16 cellular contexts compared by ENCODE assay signal in genomic region chr20:37296371-37296770, GRCh38. TPM values are rescaled to one million over a fixed set of nuclear protein-coding genes. Genes with fewer than 3 reads are reported as not detected.
DNase-seq lines count a peak whose midpoint lies in the region; ATAC-seq and TF ChIP-seq lines count a peak whose summit lies in the region.
"Had no signal": no experiment of that assay in that cellular context is flagged by ENCODE, and none has a peak within 500 bp of the region (broad histone marks: within the 10 kb centered on the region; RNA-seq: fewer than 3 reads in every experiment).

No MANE protein-coding gene starts in this region.

- H3K4me1 ChIP-seq in RWPE2 (ENCODE audit: insufficient read depth, poor library complexity, severe bottlenecking) (peaks cover 57% of the 10 kb centered on the region), esophagus muscularis mucosa (peaks cover 22 to 72% (median 67%) of the 10 kb centered on the region in 4 donors), smooth muscle cell (ENCODE audit: low read depth) (peaks cover 11% of the 10 kb centered on the region)
- H3K4me1 ChIP-seq: Caco-2 had no signal

- H3K4me3 ChIP-seq in RWPE2 (ENCODE audit: severe bottlenecking) (no peak overlapping the region), esophagus muscularis mucosa (no peak overlapping the region), smooth muscle cell (no peak overlapping the region), lower leg skin (ENCODE audit: low read depth, poor library complexity, severe bottlenecking) (no peak overlapping the region)
- H3K4me3 ChIP-seq: K562, spleen, upper lobe of right lung had no signal

- TF ChIP-seq EP300 in esophagus muscularis mucosa (IDR thresholded peaks at IDR 0.05) = no peak

- peak overlapping the region; percentile 42 for H3K4me2 ChIP-seq in smooth muscle cell

- no peak overlapping the region for H2AFZ ChIP-seq in smooth muscle cell (ENCODE audit: low read depth)

- TF ChIP-seq POLR2A in esophagus muscularis mucosa (IDR thresholded peaks at IDR 0.05; ENCODE audit: low read depth) (no peak), lower leg skin (IDR thresholded peaks at IDR 0.05) (no peak)

- WGBS in esophagus muscularis mucosa = 32% methylated on average over 2 of the region's 2 CpGs
- WGBS in smooth muscle cell (ENCODE audit: low lambda C conversion rate) = 38% methylated on average over 2 of the region's 2 CpGs
- WGBS in lower leg skin, 2 donors = 29 to 43% methylated on average over 2 of the region's 2 CpGs

- no peak overlapping the region for H3K9ac ChIP-seq in smooth muscle cell (ENCODE audit: low read depth)

- H3K36me3 ChIP-seq in RWPE2 (ENCODE audit: low read depth) = peaks cover 63% of the 10 kb centered on the region
- peaks cover 0 to 45% (median 7%) of the 10 kb centered on the region in 4 donors for H3K36me3 ChIP-seq in esophagus muscularis mucosa
- no peaks in the 10 kb centered on the region for H3K36me3 ChIP-seq in smooth muscle cell (ENCODE audit: low read depth)

- peak; percentile 18 for DNase-seq in NCI-H146 (lab: John Stamatoyannopoulos, UW)
- no peak for DNase-seq in NCI-H146 treated with DMSO at 0.1 percent for 48 hours (lab: John Stamatoyannopoulos, UW; ENCODE audit: unreplicated experiment)
- DNase-seq in RWPE2 (ENCODE audit: low spot score) = no peak
- DNase-seq in esophagus muscularis mucosa (ENCODE audit: extremely low spot score) = no peak
- no peak for DNase-seq in smooth muscle cell (lab: John Stamatoyannopoulos, UW; ENCODE audit: unreplicated experiment)
- DNase-seq in stimulated activated CD4-positive, alpha-beta T cell treated with anti-CD3 and anti-CD28 coated beads, Interleukin-2, amount 100 ng/mL, for 24 hours = no peak
- no peak for DNase-seq in lower leg skin (ENCODE audit: low spot score in 2 of 2)
- DNase-seq: 8988T, Caco-2, glutamatergic neuron, spleen, upper lobe of right lung had no signal

- H3K9me3 ChIP-seq in RWPE2 (ENCODE audit: severe bottlenecking) (no peaks in the 10 kb centered on the region), esophagus muscularis mucosa (no peaks in the 10 kb centered on the region), smooth muscle cell (replicated peaks; ENCODE audit: low read depth) (no peaks in the 10 kb centered on the region)
- H3K9me3 ChIP-seq: Caco-2, upper lobe of right lung had no signal

- ATAC-seq in RWPE2 (ENCODE audit: low read depth) (no peak), HG02973 (IDR thresholded peaks at IDR 0.05; ENCODE audit: unreplicated experiment) (no peak)
- ATAC-seq: Panc1, upper lobe of right lung had no signal

- intact Hi-C loops in esophagus muscularis mucosa (cut with DNase I) = no loop called here
- intact Hi-C loops in lower leg skin (cut with DNase I; ENCODE audit: low total_unique reads) = no loop called here

- TF ChIP-seq CTCF in RWPE2 (IDR thresholded peaks at IDR 0.05; ENCODE audit: poor library complexity, severe bottlenecking) = no peak
- TF ChIP-seq CTCF in esophagus muscularis mucosa (IDR thresholded peaks at IDR 0.05) = no peak
- TF ChIP-seq CTCF in smooth muscle cell (IDR thresholded peaks at IDR 0.05; ENCODE audit: borderline replicate concordance, insufficient read depth, poor library complexity, severe bottlenecking) = no peak
- no peak for TF ChIP-seq CTCF in lower leg skin (IDR thresholded peaks at IDR 0.05)

- H3K27me3 ChIP-seq in RWPE2 (ENCODE audit: insufficient read depth, poor library complexity, severe bottlenecking) (no peaks in the 10 kb centered on the region), esophagus muscularis mucosa (no peaks in the 10 kb centered on the region), smooth muscle cell (ENCODE audit: low read depth) (no peaks in the 10 kb centered on the region)
- H3K27me3 ChIP-seq: spleen, upper lobe of right lung had no signal

- H4K20me1 ChIP-seq in smooth muscle cell (ENCODE audit: low read depth) = no peaks in the 10 kb centered on the region

- peak overlapping the region; percentile 97 for H3K27ac ChIP-seq in RWPE2 (ENCODE audit: poor library complexity, severe bottlenecking)
- H3K27ac ChIP-seq in esophagus muscularis mucosa (replicated peaks in 1 of 4) = peak overlapping the region; percentile 80 to 83 (median 80)
- H3K27ac ChIP-seq in smooth muscle cell (ENCODE audit: low read depth) = peak overlapping the region; percentile 97
- H3K27ac ChIP-seq: upper lobe of right lung had no signal

- H3K79me2 ChIP-seq in smooth muscle cell (ENCODE audit: low read depth) = peaks cover 71% of the 10 kb centered on the region

- peaks cover 34% of the 10 kb centered on the region for H3F3A ChIP-seq in smooth muscle cell (ENCODE audit: low read depth)

RNA-seq across cellular contexts. Expression of gene MANBAL, which starts 6.9 kb away (rescaled TPM):
- 10 to 100 TPM; 38.3 to 56.3 (median 47.3) TPM for total RNA-seq in esophagus muscularis mucosa
- 28.1 and 33.7 TPM in 2 replicates for total RNA-seq in smooth muscle cell
- polyA plus RNA-seq in smooth muscle cell = 86.2 and 89.0 TPM in 2 replicates
- total RNA-seq in lower leg skin = 10 to 100 TPM; 17.7 to 25.2 (median 21.4) TPM

RNA-seq across cellular contexts. Expression of gene GHRH, which starts 34.8 kb away (rescaled TPM):
- total RNA-seq in esophagus muscularis mucosa (not detected), smooth muscle cell (not detected in 2 replicates), lower leg skin (not detected)
- not detected in 2 replicates for polyA plus RNA-seq in smooth muscle cell
- total RNA-seq: Caco-2, K562, neural crest cell, spleen, upper lobe of right lung had no signal
- polyA plus RNA-seq: K562, spleen had no signal

RNA-seq across cellular contexts. Expression of gene SRC, which starts 49.6 kb away (rescaled TPM):
- total RNA-seq in esophagus muscularis mucosa (10 to 100 TPM; 27.5 to 52.2 (median 42.3) TPM), smooth muscle cell (26.7 and 36.5 TPM in 2 replicates), lower leg skin (10 to 100 TPM; 21.8 to 30.9 (median 25.1) TPM)
- 26.0 and 47.7 TPM in 2 replicates for polyA plus RNA-seq in smooth muscle cell
